ENCODE assay signal across 8 cellular contexts in the genomic region with DNA sequence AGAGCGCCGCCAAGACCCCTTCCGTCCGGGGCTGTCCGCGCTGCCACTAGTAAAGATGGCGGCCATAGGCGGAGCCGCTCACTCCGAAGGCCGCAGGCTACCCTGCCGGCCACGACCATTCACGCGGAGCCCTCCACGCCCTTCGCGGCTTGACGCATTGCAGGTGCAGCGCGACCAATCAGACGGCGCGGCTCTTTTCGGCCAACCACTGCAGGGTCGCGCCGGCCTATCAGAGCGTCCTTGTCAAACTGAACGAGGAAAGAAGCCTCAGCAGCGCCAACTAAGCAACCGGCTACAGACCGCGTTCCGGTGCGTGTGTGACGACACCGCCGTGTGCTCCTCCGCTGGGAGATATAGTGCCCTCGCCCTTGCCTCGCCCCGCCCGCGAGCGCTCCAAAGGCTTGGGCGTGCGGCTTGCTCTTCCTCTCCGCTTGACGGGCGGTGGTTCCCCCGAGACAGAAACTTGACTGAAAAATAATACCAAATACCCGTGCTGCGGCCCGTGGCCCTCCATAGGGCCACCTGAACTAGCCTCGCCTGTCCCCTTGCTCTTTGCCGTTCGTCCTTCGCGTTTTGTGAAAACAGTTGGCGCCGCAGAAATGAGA. TPM values are rescaled to one million over a fixed set of nuclear protein-coding genes. Genes with fewer than 3 reads are reported as not detected.
DNase-seq lines count a peak whose midpoint lies in the region; ATAC-seq and TF ChIP-seq lines count a peak whose summit lies in the region.

No MANE protein-coding gene starts in this region.

- no peaks in the 10 kb centered on the region for H3K36me3 Mint-ChIP-seq in activated T-helper 17 cell treated with anti-CD3 and anti-CD28 coated beads, Interleukin-2, amount 50 U/mL, for 72 hours (ENCODE audit: low read depth)
- H3K36me3 Mint-ChIP-seq in nephron progenitor cell (ENCODE audit: low read depth), result no peaks in the 10 kb centered on the region

- H3K4me3 Mint-ChIP-seq in activated T-helper 17 cell treated with anti-CD3 and anti-CD28 coated beads, Interleukin-2, amount 50 U/mL, for 72 hours, result no peak overlapping the region
- no peak overlapping the region for H3K4me3 Mint-ChIP-seq in nephron progenitor cell
- H3K4me3 Mint-ChIP-seq in stimulated activated naive CD8-positive, alpha-beta T cell treated with anti-CD3 and anti-CD28 coated beads, Interleukin-15, amount 100 ng/mL, for 72 hours, result no peak overlapping the region

- ATAC-seq in GM21786 (IDR thresholded peaks at IDR 0.05; ENCODE audit: unreplicated experiment), result peak; percentile 91
- ATAC-seq in activated T-helper 17 cell treated with anti-CD3 and anti-CD28 coated beads, Interleukin-2, amount 50 U/mL, for 72 hours (replicated peaks), result peak; percentile 89
- ATAC-seq in stimulated activated naive CD8-positive, alpha-beta T cell treated with anti-CD3 and anti-CD28 coated beads, Interleukin-15, amount 100 ng/mL, for 72 hours, result peak; percentile 91

- no peak for TF ChIP-seq CTCF in nephron progenitor cell (IDR thresholded peaks at IDR 0.05)

- no peaks in the 10 kb centered on the region for H3K27me3 Mint-ChIP-seq in activated T-helper 17 cell treated with anti-CD3 and anti-CD28 coated beads, Interleukin-2, amount 50 U/mL, for 72 hours
- H3K27me3 Mint-ChIP-seq in nephron progenitor cell (ENCODE audit: low read depth, poor library complexity), result peaks cover 6% of the 10 kb centered on the region
- H3K27me3 Mint-ChIP-seq in stimulated activated naive CD8-positive, alpha-beta T cell treated with anti-CD3 and anti-CD28 coated beads, Interleukin-15, amount 100 ng/mL, for 72 hours, result no peaks in the 10 kb centered on the region

- peak; percentile 100 for DNase-seq in Daoy (ENCODE audit: low read depth)
- DNase-seq in Kasumi-1 (lab: John Stamatoyannopoulos, UW), result peak; percentile 98 to 99
- DNase-seq in RKO (ENCODE audit: low spot score), result peak; percentile 100
- DNase-seq in fibroblast of the conjunctiva (ENCODE audit: low read depth), result peak; percentile 100
- peak; percentile 97 for DNase-seq in nephron progenitor cell
- peak; percentile 97 to 99 for DNase-seq in stimulated activated naive CD8-positive, alpha-beta T cell treated with anti-CD3 and anti-CD28 coated beads, Interleukin-15, amount 100 ng/mL, for 72 hours

- no peak overlapping the region for H3K27ac Mint-ChIP-seq in activated T-helper 17 cell treated with anti-CD3 and anti-CD28 coated beads, Interleukin-2, amount 50 U/mL, for 72 hours
- no peak overlapping the region for H3K27ac Mint-ChIP-seq in nephron progenitor cell
- H3K27ac Mint-ChIP-seq in stimulated activated naive CD8-positive, alpha-beta T cell treated with anti-CD3 and anti-CD28 coated beads, Interleukin-15, amount 100 ng/mL, for 72 hours, result no peak overlapping the region

- peaks cover 9% of the 10 kb centered on the region for H3K4me1 Mint-ChIP-seq in activated T-helper 17 cell treated with anti-CD3 and anti-CD28 coated beads, Interleukin-2, amount 50 U/mL, for 72 hours
- H3K4me1 Mint-ChIP-seq in nephron progenitor cell, result peaks cover 18% of the 10 kb centered on the region
- peaks cover 10% of the 10 kb centered on the region for H3K4me1 Mint-ChIP-seq in stimulated activated naive CD8-positive, alpha-beta T cell treated with anti-CD3 and anti-CD28 coated beads, Interleukin-15, amount 100 ng/mL, for 72 hours

- H3K9me3 Mint-ChIP-seq in activated T-helper 17 cell treated with anti-CD3 and anti-CD28 coated beads, Interleukin-2, amount 50 U/mL, for 72 hours, result no peaks in the 10 kb centered on the region
- H3K9me3 Mint-ChIP-seq in nephron progenitor cell, result no peaks in the 10 kb centered on the region
- no peaks in the 10 kb centered on the region for H3K9me3 Mint-ChIP-seq in stimulated activated naive CD8-positive, alpha-beta T cell treated with anti-CD3 and anti-CD28 coated beads, Interleukin-15, amount 100 ng/mL, for 72 hours

RNA-seq across cellular contexts. Expression of a gene that starts 13.6 kb away (rescaled TPM):
- 318 and 490 TPM in 2 replicates for total RNA-seq in Daoy (2014; rRNA removed; shearing (Covaris generic))
- total RNA-seq in activated T-helper 17 cell treated with anti-CD3 and anti-CD28 coated beads, Interleukin-2, amount 50 U/mL, for 72 hours, result 100 to 1,000 TPM; 594 to 651 TPM

RNA-seq across cellular contexts. Expression of a gene that starts 51.5 kb away (rescaled TPM):
- total RNA-seq in Daoy (2014; rRNA removed; shearing (Covaris generic)), result 7.5 and 8.9 TPM in 2 replicates
- 10 to 100 TPM; 26.4 to 37.3 TPM for total RNA-seq in activated T-helper 17 cell treated with anti-CD3 and anti-CD28 coated beads, Interleukin-2, amount 50 U/mL, for 72 hours

Comparison
In these comparisons a context has a peak if more than half of its experiments do, and no peak if none do; other contexts are left out.
1. Peak in every context shown above with its lines: DNase-seq and ATAC-seq.